In the genomic region with DNA sequence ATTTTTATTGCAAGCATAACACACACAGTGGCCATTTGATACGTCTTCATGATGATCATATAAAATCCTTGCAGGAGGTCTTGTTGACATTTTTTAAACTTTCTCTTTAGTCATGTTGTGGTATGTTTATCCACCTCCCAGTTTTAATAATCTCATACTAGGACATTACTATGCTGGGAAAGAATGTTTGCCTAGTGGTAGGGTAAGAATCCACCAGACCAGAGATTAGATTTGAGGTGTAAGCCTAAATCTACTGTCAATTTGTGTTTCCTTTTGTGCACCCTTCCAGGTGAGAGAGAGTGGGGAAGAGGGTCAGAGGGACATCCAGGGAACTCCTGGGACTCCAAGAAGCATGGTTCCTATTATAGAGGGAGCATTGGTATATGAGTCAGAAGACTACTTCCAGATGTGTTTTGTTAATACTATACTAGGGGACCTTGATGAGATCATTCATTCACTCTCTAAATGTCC, we compare ENCODE assay signal across 25 cellular contexts.
DNase-seq lines count a peak whose midpoint lies in the region; ATAC-seq and TF ChIP-seq lines count a peak whose summit lies in the region.
"Had no signal": no experiment of that assay in that cellular context is flagged by ENCODE, and none has a peak within 500 bp of the region (broad histone marks: within the 10 kb centered on the region; RNA-seq: fewer than 3 reads in every experiment).

No MANE protein-coding gene starts in this region.

- peaks cover 4% of the 10 kb centered on the region; the same call in 1 of the 2 replicates for H3K9me3 ChIP-seq in Caco-2
- H3K9me3 ChIP-seq: A549, breast epithelium had no signal

- no peak overlapping the region for H3K4me3 ChIP-seq in Caco-2 (ENCODE audit: low read depth, low read length)
- H3K4me3 ChIP-seq: A549, breast epithelium, coronary artery, esophagus muscularis mucosa, skin epidermis, suprapubic skin had no signal

- ATAC-seq in HG02678 (IDR thresholded peaks at IDR 0.05; ENCODE audit: unreplicated experiment) (no peak), GM21360 (IDR thresholded peaks at IDR 0.05; ENCODE audit: unreplicated experiment) (no peak)
- ATAC-seq: A549; activated CD8-positive, alpha-beta T cell treated with anti-CD3 and anti-CD28 coated beads, Interleukin-2, amount 10 ng/mL, durations not matched to agents 7 days and 5 days; stimulated activated effector memory CD8-positive, alpha-beta T cell treated with anti-CD3 and anti-CD28 coated beads, Interleukin-12 subunit alpha, Interleukin-12 subunit beta, amount 100 ng/mL, for 72 hours had no signal

- H3K4me1 ChIP-seq in Caco-2 = 0 out of 2 replicates have a peak, but pooled peaks cover 8% of the 10 kb centered on the region
- H3K4me1 ChIP-seq: A549, breast epithelium, suprapubic skin had no signal

- H3K27me3 ChIP-seq in Caco-2 (replicated peaks; ENCODE audit: control insufficient read depth, insufficient read depth, low read length) = no peaks in the 10 kb centered on the region
- H3K27me3 ChIP-seq: breast epithelium, esophagus muscularis mucosa, suprapubic skin had no signal

- H3K36me3 Mint-ChIP-seq in chondrocyte (ENCODE audit: low read depth) = peaks cover 10% of the 10 kb centered on the region
- no peaks in the 10 kb centered on the region for H3K36me3 Mint-ChIP-seq in Caco-2 (ENCODE audit: insufficient read depth, unreplicated experiment)
- H3K36me3 Mint-ChIP-seq: stimulated activated effector memory CD8-positive, alpha-beta T cell treated with anti-CD3 and anti-CD28 coated beads, Interleukin-12 subunit alpha, Interleukin-12 subunit beta, amount 100 ng/mL, for 72 hours had no signal

- POLR2A ChIA-PET in Caco-2 (lab: Charles Lee) = no interaction called here

- H3K27me3 Mint-ChIP-seq in chondrocyte (ENCODE audit: low read depth) (no peaks in the 10 kb centered on the region), Caco-2 (ENCODE audit: insufficient read depth, unreplicated experiment) (no peaks in the 10 kb centered on the region)
- H3K27me3 Mint-ChIP-seq: progenitor cell of endocrine pancreas had no signal

- no peak overlapping the region for H3K4me3 Mint-ChIP-seq in chondrocyte (ENCODE audit: unreplicated experiment)
- H3K4me3 Mint-ChIP-seq in Caco-2 (ENCODE audit: unreplicated experiment) = no peak overlapping the region
- H3K4me3 Mint-ChIP-seq: activated CD8-positive, alpha-beta T cell treated with anti-CD3 and anti-CD28 coated beads, Interleukin-2, amount 10 ng/mL, durations not matched to agents 7 days and 5 days; stimulated activated effector memory CD8-positive, alpha-beta T cell treated with anti-CD3 and anti-CD28 coated beads, Interleukin-12 subunit alpha, Interleukin-12 subunit beta, amount 100 ng/mL, for 72 hours; T-helper 1 cell treated with Interleukin-12 subunit alpha and Interleukin-12 subunit beta and Interleukin-4 antibody, amounts not matched to agents 30 μg/mL and 1 μg/mL, for 36 hours had no signal

- DNase-seq in AG08396 (ENCODE audit: low spot score) = peak; percentile 9
- DNase-seq in HS-5 (ENCODE audit: low read depth) = peak; percentile 19
- DNase-seq in chondrocyte (ENCODE audit: low spot score) = no peak
- peak; percentile 46 for DNase-seq in kidney tubule cell (ENCODE audit: low spot score)
- DNase-seq in Caco-2 = no peak
- DNase-seq in NCI-H2227 treated with DMSO at 0.1 percent for 48 hours (lab: John Stamatoyannopoulos, UW) = no peak
- DNase-seq: activated CD4-positive, alpha-beta T cell treated with anti-CD3 and anti-CD28 coated beads for 1 hour; activated CD8-positive, alpha-beta T cell treated with anti-CD3 and anti-CD28 coated beads, Interleukin-2, amount 10 ng/mL, durations not matched to agents 7 days and 5 days; activated effector memory CD4-positive, alpha-beta T cell treated with Interleukin-2 at 50 U/mL for 16 hours; activated T-cell treated with anti-CD3 and anti-CD28 coated beads for 4 hours; glutamatergic neuron; mammary epithelial cell; NCI-H1694; NCI-H526 had no signal

- no peak for TF ChIP-seq CTCF in chondrocyte (IDR thresholded peaks at IDR 0.05)
- TF ChIP-seq CTCF in Caco-2 (IDR thresholded peaks at IDR 0.05; ENCODE audit: insufficient read depth in 1 of 2, low read depth in 1 of 2, low read length in 1 of 2, severe bottlenecking in 1 of 2, unreplicated experiment in 1 of 2) = no peak

- CTCF ChIA-PET in Caco-2 (lab: Charles Lee) = no interaction called here

- H3K36me3 ChIP-seq in Caco-2 (ENCODE audit: control insufficient read depth, insufficient read depth, low read length) = no peaks in the 10 kb centered on the region
- H3K36me3 ChIP-seq: breast epithelium, esophagus muscularis mucosa, suprapubic skin had no signal

- no TSS peak for BruUV-seq in Caco-2 (replicated peaks; lab: Mats Ljungman, UMichigan)

- H3K4me1 Mint-ChIP-seq in chondrocyte (ENCODE audit: low read depth) (peaks cover 15% of the 10 kb centered on the region), Caco-2 (ENCODE audit: low read depth, unreplicated experiment) (peaks cover 12% of the 10 kb centered on the region)
- H3K4me1 Mint-ChIP-seq: stimulated activated effector memory CD8-positive, alpha-beta T cell treated with anti-CD3 and anti-CD28 coated beads, Interleukin-12 subunit alpha, Interleukin-12 subunit beta, amount 100 ng/mL, for 72 hours had no signal

- H3K9me3 Mint-ChIP-seq in chondrocyte (ENCODE audit: low read depth) (peaks cover 18% of the 10 kb centered on the region), Caco-2 (ENCODE audit: unreplicated experiment) (peaks cover 20% of the 10 kb centered on the region)
- H3K9me3 Mint-ChIP-seq: T-helper 1 cell treated with Interleukin-12 subunit alpha and Interleukin-12 subunit beta and Interleukin-4 antibody, amounts not matched to agents 30 μg/mL and 1 μg/mL, for 36 hours had no signal

- H3K27ac Mint-ChIP-seq in chondrocyte (ENCODE audit: unreplicated experiment) = peak overlapping the region; percentile 73
- no peak overlapping the region for H3K27ac Mint-ChIP-seq in Caco-2 (ENCODE audit: unreplicated experiment)
- H3K27ac Mint-ChIP-seq: activated CD8-positive, alpha-beta T cell treated with anti-CD3 and anti-CD28 coated beads, Interleukin-2, amount 10 ng/mL, durations not matched to agents 7 days and 5 days; progenitor cell of endocrine pancreas; stimulated activated effector memory CD8-positive, alpha-beta T cell treated with anti-CD3 and anti-CD28 coated beads, Interleukin-12 subunit alpha, Interleukin-12 subunit beta, amount 100 ng/mL, for 72 hours; T-helper 1 cell treated with Interleukin-12 subunit alpha and Interleukin-12 subunit beta and Interleukin-4 antibody, amounts not matched to agents 30 μg/mL and 1 μg/mL, for 36 hours had no signal

- intact Hi-C loops in Caco-2 (cut with micrococcal nuclease; ENCODE audit: unreplicated experiment) = no loop called here

Comparison
In these comparisons a context has a peak if more than half of its experiments do, and no peak if none do; other contexts are left out.
1. DNase-seq: peak in AG08396 (single experiment), HS-5 (single experiment) and kidney tubule cell (single experiment); none in chondrocyte (single experiment), Caco-2 (0 of 2) and NCI-H2227 treated with DMSO at 0.1 percent for 48 hours (single experiment).